1 cellular context compared by ENCODE assay signal in genomic region chr5:143737073-143737472, GRCh38.
TF ChIP-seq lines count a peak whose summit lies in the region.

No MANE protein-coding gene starts in this region.

TF ChIP-seq in WTC11, 78 proteins besides CTCF, POLR2A, EP300 and RAD21 (continued from another document):
- no peak for TF ChIP-seq ARID4B (CRISPR knock-in tag; IDR thresholded peaks at IDR 0.05; ENCODE audit: borderline replicate concordance)
- TF ChIP-seq ZNF263 (CRISPR knock-in tag; IDR thresholded peaks at IDR 0.05; ENCODE audit: low read depth), result no peak
- TF ChIP-seq TEAD4 (CRISPR knock-in tag; IDR thresholded peaks at IDR 0.05), result no peak
- no peak for TF ChIP-seq AR (CRISPR knock-in tag; IDR thresholded peaks at IDR 0.05)
- TF ChIP-seq EMX1 (CRISPR knock-in tag; IDR thresholded peaks at IDR 0.05), result no peak
- no peak for TF ChIP-seq NFATC4 (CRISPR knock-in tag; IDR thresholded peaks at IDR 0.05)
- TF ChIP-seq CREB1 (CRISPR knock-in tag; IDR thresholded peaks at IDR 0.05), result no peak
- no peak for TF ChIP-seq NFYB (CRISPR knock-in tag; conservative IDR thresholded peaks at IDR 0.05; ENCODE audit: low read depth)
